8 cellular contexts compared by ENCODE assay signal in the genomic region with DNA sequence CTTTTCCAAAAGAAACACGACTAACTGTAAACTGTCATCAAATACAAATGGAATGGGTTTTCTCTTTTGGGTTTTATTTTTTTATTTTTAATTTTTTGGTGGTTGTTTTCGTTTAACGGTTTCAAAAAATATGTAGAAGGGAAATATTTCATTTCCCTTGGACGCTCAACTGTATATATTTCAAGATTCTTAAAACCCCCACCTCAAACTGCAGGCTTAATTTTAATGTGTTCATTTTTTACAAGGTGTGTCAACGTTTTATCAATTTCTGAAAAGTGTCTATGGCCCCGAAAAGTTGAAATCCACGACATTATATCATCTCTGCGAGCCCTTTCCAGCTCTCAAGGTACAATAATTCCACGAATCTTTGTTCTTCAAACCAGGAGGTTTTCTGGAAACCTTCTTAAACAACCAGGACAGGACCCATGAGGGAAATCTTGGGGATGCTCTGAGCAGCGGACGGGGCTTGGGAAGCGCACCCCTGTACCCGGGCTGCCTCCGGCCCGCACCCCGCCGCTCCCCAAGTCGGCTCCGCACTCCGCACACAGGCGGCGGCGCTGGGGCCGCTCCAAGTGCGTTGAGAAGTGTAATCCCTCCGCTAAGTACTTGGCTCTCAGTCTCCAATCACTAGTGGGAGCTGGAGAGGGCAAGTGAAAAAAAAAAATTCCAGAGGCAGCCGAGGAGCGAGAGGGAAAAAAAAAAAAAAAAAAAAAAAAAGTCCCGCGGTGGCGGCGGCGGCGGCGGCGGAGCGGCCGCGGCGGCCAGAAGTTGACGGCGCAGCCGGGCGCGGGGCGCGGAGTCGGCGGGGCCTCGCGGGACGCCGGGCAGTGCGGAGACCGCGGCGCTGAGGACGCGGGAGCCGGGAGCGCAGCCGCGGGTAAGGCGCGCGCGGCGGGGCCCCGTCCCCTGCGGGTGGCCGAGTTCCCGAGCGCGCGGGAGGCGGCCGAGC. TPM values are rescaled to one million over a fixed set of nuclear protein-coding genes. Genes with fewer than 3 reads are reported as not detected.
DNase-seq lines count a peak whose midpoint lies in the region; ATAC-seq and TF ChIP-seq lines count a peak whose summit lies in the region.

TSS of gene BMPR1B (plus strand) at position 764 of the 949 bp plus-strand sequence. CDS start 346,470 bp downstream, outside the sequence.

- H3K27me3 Mint-ChIP-seq in MCF 10A (ENCODE audit: insufficient read depth, unreplicated experiment) = no peaks in the 10 kb centered on the region
- peaks cover 16 to 29% (median 21%) of the 10 kb centered on the region in 3 donors for H3K27me3 Mint-ChIP-seq in immature natural killer cell (ENCODE audit: low read depth in 3 of 3)

- ATAC-seq in HG02610 (IDR thresholded peaks at IDR 0.05; ENCODE audit: unreplicated experiment) = no peak
- ATAC-seq in GM18520 (IDR thresholded peaks at IDR 0.05; ENCODE audit: unreplicated experiment) = no peak

- H3K4me2 ChIP-seq in skeletal muscle satellite cell (ENCODE audit: low read length) = peak within 1 kb of the TSS; percentile 94

- DNase-seq in EH (ENCODE audit: low read depth) (peak; percentile 55), MCF 10A (ENCODE audit: unreplicated experiment) (peak; percentile 80), immature natural killer cell (no peak)
- no peak for DNase-seq in activated effector memory CD4-positive, alpha-beta T cell treated with anti-CD3 and anti-CD28 coated beads, Interleukin-2, amount 50 U/mL, for 16 hours

- intact Hi-C loops in MCF 10A (cut with micrococcal nuclease) = loop anchor here (1.0 to 2.0 kb wide), 2 partner anchors 177 to 338 kb away; no protein-coding TSS in a partner anchor

- peaks cover 3% of the 10 kb centered on the region for H3K27me3 ChIP-seq in skeletal muscle satellite cell (ENCODE audit: control insufficient read depth, insufficient read depth, low read length)

- peak within 1 kb of the TSS; percentile 82 for H3K9ac ChIP-seq in skeletal muscle satellite cell (ENCODE audit: low read depth, low read length)

- H3K9me3 Mint-ChIP-seq in MCF 10A (ENCODE audit: unreplicated experiment) = no peaks in the 10 kb centered on the region
- peaks cover 0 to 13% (median 7%) of the 10 kb centered on the region in 6 donors for H3K9me3 Mint-ChIP-seq in immature natural killer cell

- TF ChIP-seq CTCF in LNCAP (IDR thresholded peaks at IDR 0.05) (peak; percentile 11; the same call in 1 of the 2 replicates), MCF 10A (IDR thresholded peaks at IDR 0.05; ENCODE audit: unreplicated experiment) (peak; percentile 16)

- CTCF ChIA-PET in MCF 10A (lab: Yijun Ruan, JAX) = interaction anchor here (0.6 to 2.9 kb wide), 10 partner anchors 9 to 367 kb away, joined by 3 to 12 read pairs (median 4); no protein-coding TSS in a partner anchor

- H3K27ac Mint-ChIP-seq in MCF 10A (ENCODE audit: low read depth, unreplicated experiment) (peak within 1 kb of the TSS; percentile 96), immature natural killer cell (no peak within 1 kb of the TSS)

- peaks cover 25% of the 10 kb centered on the region for H3K4me1 Mint-ChIP-seq in MCF 10A (ENCODE audit: insufficient read depth, unreplicated experiment)
- peaks cover 2 to 8% of the 10 kb centered on the region in 2 donors for H3K4me1 Mint-ChIP-seq in immature natural killer cell

- peak within 1 kb of the TSS; percentile 85 for H3K4me3 Mint-ChIP-seq in MCF 10A (ENCODE audit: unreplicated experiment)
- H3K4me3 Mint-ChIP-seq in immature natural killer cell = peak within 1 kb of the TSS; percentile 48 to 72 (median 54)

- H3K36me3 Mint-ChIP-seq in MCF 10A (ENCODE audit: insufficient read depth, unreplicated experiment) = peaks cover 7% of the 10 kb centered on the region
- H3K36me3 Mint-ChIP-seq in immature natural killer cell = peaks cover 0 to 5% (median 0%) of the 10 kb centered on the region in 3 donors

- no peaks in the 10 kb centered on the region for H3K9me3 ChIP-seq in skeletal muscle satellite cell (replicated peaks; ENCODE audit: low read length)

- TSS peak; percentile 76 for BruUV-seq in MCF 10A (replicated peaks; lab: Mats Ljungman, UMichigan)

- no peaks in the 10 kb centered on the region for H3K36me3 ChIP-seq in skeletal muscle satellite cell (ENCODE audit: insufficient read depth, low read length)

- POLR2A ChIA-PET in MCF 10A (lab: Yijun Ruan, JAX) = interaction anchor here (0.6 to 3.8 kb wide), 17 partner anchors 9 to 334 kb away, joined by 3 to 39 read pairs (median 5); no protein-coding TSS in a partner anchor

- H3K4me3 ChIP-seq in skeletal muscle satellite cell (ENCODE audit: low read length) = peak within 1 kb of the TSS; percentile 80

- H3K4me1 ChIP-seq in skeletal muscle satellite cell (ENCODE audit: control insufficient read depth, insufficient read depth, low read length) = peaks cover 10% of the 10 kb centered on the region

RNA-seq across cellular contexts. Expression of gene BMPR1B, which starts in this region (rescaled TPM):
- 17.2 and 18.8 TPM in 2 replicates for total RNA-seq in MCF 10A (2022)
- polyA plus RNA-seq in immature natural killer cell = not detected
- 4.3 and 8.3 TPM in 2 replicates for total RNA-seq in skeletal muscle satellite cell (2012; rRNA removed)

Comparison
In these comparisons a context has a peak if more than half of its experiments do, and no peak if none do; other contexts are left out.
1. DNase-seq: peak in EH (single experiment) and MCF 10A (single experiment); none in immature natural killer cell (0 of 3) and activated effector memory CD4-positive, alpha-beta T cell treated with anti-CD3 and anti-CD28 coated beads, Interleukin-2, amount 50 U/mL, for 16 hours (single experiment).